ENCODE assay signal across 23 cellular contexts in genomic region chr15:44692659-44693058, GRCh38. TPM values are rescaled to one million over a fixed set of nuclear protein-coding genes. Genes with fewer than 3 reads are reported as not detected.
"Had no signal": no experiment of that assay in that cellular context is flagged by ENCODE, and none has a peak within 500 bp of the region (broad histone marks: within the 10 kb centered on the region; RNA-seq: fewer than 3 reads in every experiment).

No MANE protein-coding gene starts in this region.

- H3K4me2 ChIP-seq: neural progenitor cell had no signal

- H3K9ac ChIP-seq: neural progenitor cell had no signal

- H3K4me1 ChIP-seq: left lung, neural progenitor cell, psoas muscle, sigmoid colon, tibial nerve, upper lobe of right lung, uterus had no signal

- H3K27ac ChIP-seq: left lung, neural progenitor cell, psoas muscle, sigmoid colon, thoracic aorta, tibial nerve, upper lobe of right lung, uterus had no signal

- H3K27me3 ChIP-seq: left lung, neural progenitor cell, sigmoid colon, tibial nerve, upper lobe of right lung, uterus had no signal

- H3K27me3 Mint-ChIP-seq: naive B cell; stimulated activated naive CD8-positive, alpha-beta T cell treated with anti-CD3 and anti-CD28 coated beads, Interleukin-15, Interleukin-2, amounts not matched to agents 100 ng/mL and 50 ng/mL, for 24 hours had no signal

- DNase-seq: cortex of kidney; left cardiac atrium; left lung; mesenchymal stem cell; mucosa of descending colon; naive B cell; psoas muscle; right cardiac atrium; sigmoid colon; stimulated activated CD4-positive, alpha-beta T cell treated with anti-CD3 and anti-CD28 coated beads, Interleukin-2, amount 100 ng/mL, for 24 hours; stimulated activated CD4-positive, alpha-beta T cell treated with anti-CD3 and anti-CD28 coated beads, Interleukin-4, amount 100 ng/mL, for 24 hours; upper lobe of right lung; uterus had no signal

- H3K36me3 ChIP-seq: left lung, neural progenitor cell, sigmoid colon, thoracic aorta, tibial nerve, upper lobe of right lung, uterus had no signal

- H3K4me1 Mint-ChIP-seq: mesothelial cell of epicardium, nephron, neural progenitor cell had no signal

- FAIRE-seq: frontal cortex had no signal

- H3K4me3 Mint-ChIP-seq: mesothelial cell of epicardium; nephron; neural progenitor cell; stimulated activated effector memory CD8-positive, alpha-beta T cell treated with anti-CD3 and anti-CD28 coated beads, Interleukin-12 subunit alpha, Interleukin-12 subunit beta, amount 100 ng/mL, for 72 hours; stimulated activated naive CD8-positive, alpha-beta T cell treated with anti-CD3 and anti-CD28 coated beads, Interleukin-15, Interleukin-2, amounts not matched to agents 100 ng/mL and 50 ng/mL, for 24 hours had no signal

- H3K4me3 ChIP-seq: left lung, mucosa of descending colon, neural progenitor cell, psoas muscle, sigmoid colon, thoracic aorta, tibial nerve, upper lobe of right lung, uterus had no signal

- H3K27ac Mint-ChIP-seq: mesothelial cell of epicardium; nephron; neural progenitor cell; stimulated activated effector memory CD8-positive, alpha-beta T cell treated with anti-CD3 and anti-CD28 coated beads, Interleukin-12 subunit alpha, Interleukin-12 subunit beta, amount 100 ng/mL, for 72 hours; stimulated activated naive CD8-positive, alpha-beta T cell treated with anti-CD3 and anti-CD28 coated beads, Interleukin-15, Interleukin-2, amounts not matched to agents 100 ng/mL and 50 ng/mL, for 24 hours had no signal

- H2AFZ ChIP-seq: neural progenitor cell had no signal

- H3K36me3 Mint-ChIP-seq: mesothelial cell of epicardium; neural progenitor cell; stimulated activated effector memory CD8-positive, alpha-beta T cell treated with anti-CD3 and anti-CD28 coated beads, Interleukin-12 subunit alpha, Interleukin-12 subunit beta, amount 100 ng/mL, for 72 hours had no signal

- H3K9me3 ChIP-seq: left lung, psoas muscle, sigmoid colon, thoracic aorta, upper lobe of right lung, uterus had no signal

- ATAC-seq: left cardiac atrium; left lung; mucosa of descending colon; psoas muscle; right cardiac atrium; stimulated activated effector memory CD8-positive, alpha-beta T cell treated with anti-CD3 and anti-CD28 coated beads, Interleukin-12 subunit alpha, Interleukin-12 subunit beta, amount 100 ng/mL, for 72 hours; upper lobe of right lung had no signal

RNA-seq across cellular contexts. Expression of gene PATL2, which starts 18.5 kb away (rescaled TPM):
- total RNA-seq: frontal cortex, lung microvascular endothelial cell, renal cortical epithelial cell had no signal
